Comparison of ENCODE assay signal across 16 cellular contexts in genomic region chr5:180175015-180175431, GRCh38. TPM values are rescaled to one million over a fixed set of nuclear protein-coding genes. Genes with fewer than 3 reads are reported as not detected.
DNase-seq lines count a peak whose midpoint lies in the region; ATAC-seq and TF ChIP-seq lines count a peak whose summit lies in the region.
"Had no signal": no experiment of that assay in that cellular context is flagged by ENCODE, and none has a peak within 500 bp of the region (broad histone marks: within the 10 kb centered on the region; RNA-seq: fewer than 3 reads in every experiment).

No MANE protein-coding gene starts in this region.

- WGBS in sigmoid colon, 2 donors = 83 to 89% methylated on average over 7 of the region's 7 CpGs

- H3K27me3 ChIP-seq in layer of hippocampus (ENCODE audit: control insufficient read depth, insufficient read depth, low read length) (peaks cover 2% of the 10 kb centered on the region), sigmoid colon (peaks cover 0 to 20% (median 4%) of the 10 kb centered on the region in 3 donors), PC-9 (ENCODE audit: insufficient read depth, low read depth) (peaks cover 12% of the 10 kb centered on the region)
- H3K27me3 ChIP-seq: BLaER1 had no signal

- peaks cover 0 to 8% (median 2%) of the 10 kb centered on the region in 4 donors for H3K4me1 ChIP-seq in sigmoid colon
- H3K4me1 ChIP-seq in PC-9 (replicated peaks; ENCODE audit: insufficient read depth) = no peaks in the 10 kb centered on the region
- H3K4me1 ChIP-seq: Caco-2 had no signal

- H3F3A ChIP-seq in PC-9 (ENCODE audit: insufficient read depth, low read depth) = no peaks in the 10 kb centered on the region

- H3K79me2 ChIP-seq in PC-9 (ENCODE audit: low read depth) = no peaks in the 10 kb centered on the region

- POLR2A ChIA-PET in PC-9 (lab: Charles Lee; ENCODE audit: unreplicated experiment) = no interaction called here

- intact Hi-C loops in sigmoid colon (cut with DNase I) = no loop called here
- intact Hi-C loops in PC-9 (cut with micrococcal nuclease; ENCODE audit: unreplicated experiment) = no loop called here

- no peak for TF ChIP-seq POLR2A in sigmoid colon (IDR thresholded peaks at IDR 0.05)

- H3K4me3 ChIP-seq in sigmoid colon (no peak overlapping the region), PC-9 (no peak overlapping the region)
- H3K4me3 ChIP-seq: BLaER1 had no signal

- TF ChIP-seq EP300 in sigmoid colon (IDR thresholded peaks at IDR 0.05) = no peak

- H3K27ac ChIP-seq in layer of hippocampus (ENCODE audit: low read depth, low read length) = peak overlapping the region; percentile 38
- H3K27ac ChIP-seq in sigmoid colon = peak overlapping the region; percentile 14 to 38 (median 20)
- no peak overlapping the region for H3K27ac ChIP-seq in PC-9
- H3K27ac ChIP-seq: BLaER1 had no signal

- H4K20me1 ChIP-seq in PC-9 (ENCODE audit: insufficient read depth) = no peaks in the 10 kb centered on the region
- H4K20me1 ChIP-seq: BLaER1 had no signal

- BruUV-seq in PC-9 (replicated peaks; lab: Mats Ljungman, UMichigan) = no TSS peak

- H3K36me3 ChIP-seq in sigmoid colon = no peaks in the 10 kb centered on the region
- no peaks in the 10 kb centered on the region for H3K36me3 ChIP-seq in PC-9 (ENCODE audit: low read depth)
- H3K36me3 ChIP-seq: BLaER1 had no signal

- no peak overlapping the region for H3K4me2 ChIP-seq in PC-9
- H3K4me2 ChIP-seq: BLaER1 had no signal

- CTCF ChIA-PET in PC-9 (lab: Charles Lee) = no interaction called here

- no peaks in the 10 kb centered on the region for H3K9me2 ChIP-seq in PC-9 (ENCODE audit: insufficient read depth)

- no peak overlapping the region for H2AFZ ChIP-seq in PC-9

- TF ChIP-seq CTCF in sigmoid colon (IDR thresholded peaks at IDR 0.05) (no peak), PC-9 (conservative IDR thresholded peaks at IDR 0.05) (no peak)

- H3K9me3 ChIP-seq in sigmoid colon (no peaks in the 10 kb centered on the region), PC-9 (ENCODE audit: insufficient read depth, low read depth) (no peaks in the 10 kb centered on the region)
- H3K9me3 ChIP-seq: BLaER1, Caco-2 had no signal

- no peak for ATAC-seq in GM18519 (IDR thresholded peaks at IDR 0.05; ENCODE audit: low FRiP score, unreplicated experiment)
- ATAC-seq: HCT116 had no signal

- peak; percentile 56 for DNase-seq in activated effector memory CD4-positive, alpha-beta T cell treated with anti-CD3 and anti-CD28 coated beads, Interleukin-2, amount 50 U/mL, for 16 hours
- DNase-seq in activated effector memory CD4-positive, alpha-beta T cell treated with Interleukin-2 at 50 U/mL for 16 hours = no peak
- DNase-seq in sigmoid colon (no peak), PC-9 (no peak), NCI-H345 (lab: John Stamatoyannopoulos, UW) (no peak)
- DNase-seq in stimulated activated CD4-positive, alpha-beta T cell treated with anti-CD3 and anti-CD28 coated beads, Interleukin-4, amount 100 ng/mL, for 1 hour = no peak
- DNase-seq: 8988T; AML-193; Caco-2; CD8-positive, alpha-beta memory T cell; DND-41; GDM1 had no signal

RNA-seq across cellular contexts. Expression of gene RASGEF1C, which starts 34.0 kb away (rescaled TPM):
- total RNA-seq in sigmoid colon (1 to 10 TPM in 3 of 4 donors, under 1 TPM in 1; 0.66 to 4.2 (median 1.5) TPM), PC-9 (2021) (not detected in 2 replicates)
- polyA plus RNA-seq in sigmoid colon = under 1 TPM in 1 of 3 donors, not detected in 2; 0.35 TPM
- total RNA-seq: Caco-2; CD8-positive, alpha-beta memory T cell had no signal
- polyA plus RNA-seq: CD8-positive, alpha-beta memory T cell had no signal
